In genomic region chr3:9395570-9396300, GRCh38 we compare ENCODE assay signal across 8 cellular contexts. TPM values are rescaled to one million over a fixed set of nuclear protein-coding genes. Genes with fewer than 3 reads are reported as not detected.
DNase-seq lines count a peak whose midpoint lies in the region; ATAC-seq and TF ChIP-seq lines count a peak whose summit lies in the region.

No MANE protein-coding gene starts in this region.

- H3K27ac Mint-ChIP-seq in nephron progenitor cell: peak overlapping the region; percentile 98

- no peaks in the 10 kb centered on the region for H3K27me3 ChIP-seq in ectodermal cell (ENCODE audit: control insufficient read depth, insufficient read depth, low read length, poor library complexity, severe bottlenecking)

- peaks cover 54% of the 10 kb centered on the region for H3K4me1 Mint-ChIP-seq in nephron progenitor cell

- H3K27me3 Mint-ChIP-seq in nephron progenitor cell (ENCODE audit: low read depth, poor library complexity): no peaks in the 10 kb centered on the region

- DNase-seq in NCI-H69 (lab: John Stamatoyannopoulos, UW): peak; percentile 10
- no peak for DNase-seq in nephron progenitor cell
- DNase-seq in GF-D8 (lab: John Stamatoyannopoulos, UW): no peak
- no peak for DNase-seq in cortex of kidney (lab: John Stamatoyannopoulos, UW)
- no peak for DNase-seq in stimulated activated CD4-positive, alpha-beta T cell treated with anti-CD3 and anti-CD28 coated beads, Interleukin-15, amount 100 ng/mL, for 24 hours

- H3K27ac ChIP-seq in C4-2B (peak overlapping the region; percentile 98), ectodermal cell (ENCODE audit: insufficient read depth, low read depth, low read length, poor library complexity, severe bottlenecking) (peak overlapping the region; percentile 99)

- peak overlapping the region; percentile 70 for H3K4me3 ChIP-seq in ectodermal cell (ENCODE audit: insufficient read depth, low read depth, low read length)

- H3K9me3 ChIP-seq in ectodermal cell (ENCODE audit: control insufficient read depth, low read length): no peaks in the 10 kb centered on the region

- H3K9me3 Mint-ChIP-seq in nephron progenitor cell: no peaks in the 10 kb centered on the region

- 12 to 13% methylated on average over 15 of the region's 15 CpGs for WGBS in ectodermal cell, 2 experiments

- TF ChIP-seq CTCF in C4-2B (conservative IDR thresholded peaks at IDR 0.05) (no peak), nephron progenitor cell (IDR thresholded peaks at IDR 0.05) (no peak)

- ATAC-seq in GM19351 (IDR thresholded peaks at IDR 0.05; ENCODE audit: unreplicated experiment): no peak

- peaks cover 21% of the 10 kb centered on the region for H3K36me3 ChIP-seq in ectodermal cell (ENCODE audit: control insufficient read depth, insufficient read depth, low read length)

- H3K36me3 Mint-ChIP-seq in nephron progenitor cell (ENCODE audit: low read depth): peaks cover 32% of the 10 kb centered on the region

- H3K4me1 ChIP-seq in ectodermal cell (ENCODE audit: control insufficient read depth, insufficient read depth, low read length): peaks cover 22% of the 10 kb centered on the region

- H3K4me3 Mint-ChIP-seq in nephron progenitor cell: peak overlapping the region; percentile 94

RNA-seq across cellular contexts. Expression of gene SETD5, which starts 1.7 kb away (rescaled TPM):
- polyA plus RNA-seq in ectodermal cell (2013, experiment 1 of 4): 215 TPM
- polyA plus RNA-seq in ectodermal cell (2013, experiment 2 of 4): 241 TPM
- polyA plus RNA-seq in ectodermal cell (2013, experiment 3 of 4): 208 TPM
- 239 TPM for polyA plus RNA-seq in ectodermal cell (2013, experiment 4 of 4)

RNA-seq across cellular contexts. Expression of gene THUMPD3, which starts 32.9 kb away (rescaled TPM):
- 61.2 TPM for polyA plus RNA-seq in ectodermal cell (2013, experiment 1 of 4)
- polyA plus RNA-seq in ectodermal cell (2013, experiment 2 of 4): 58.7 TPM
- 48.4 TPM for polyA plus RNA-seq in ectodermal cell (2013, experiment 3 of 4)
- polyA plus RNA-seq in ectodermal cell (2013, experiment 4 of 4): 54.1 TPM
